18 cellular contexts compared by ENCODE assay signal in genomic region chr18:58102875-58103274, GRCh38. TPM values are rescaled to one million over a fixed set of nuclear protein-coding genes. Genes with fewer than 3 reads are reported as not detected.
DNase-seq lines count a peak whose midpoint lies in the region; ATAC-seq and TF ChIP-seq lines count a peak whose summit lies in the region.
"Had no signal": no experiment of that assay in that cellular context is flagged by ENCODE, and none has a peak within 500 bp of the region (broad histone marks: within the 10 kb centered on the region; RNA-seq: fewer than 3 reads in every experiment).

No MANE protein-coding gene starts in this region.

- H3K27me3 ChIP-seq in cardiac muscle cell, result no peaks in the 10 kb centered on the region
- H3K27me3 ChIP-seq in heart left ventricle, result no peaks in the 10 kb centered on the region
- H3K27me3 ChIP-seq in OCI-LY1 (ENCODE audit: insufficient read depth, low read length), result no peaks in the 10 kb centered on the region; the same call in 1 of the 2 replicates
- H3K27me3 ChIP-seq: BE2C had no signal

- H3K9me2 ChIP-seq in OCI-LY1 (ENCODE audit: low read depth, low read length), result no peaks in the 10 kb centered on the region

- no peak for TF ChIP-seq CTCF in cardiac muscle cell (IDR thresholded peaks at IDR 0.05; ENCODE audit: low read depth, low read length)
- no peak for TF ChIP-seq CTCF in heart left ventricle (IDR thresholded peaks at IDR 0.05)
- no peak for TF ChIP-seq CTCF in OCI-LY1 (IDR thresholded peaks at IDR 0.05; ENCODE audit: low read length)

- DNase-seq in cardiac muscle cell (ENCODE audit: low read depth in 1 of 2, low spot score in 1 of 2), result no peak
- no peak for DNase-seq in heart left ventricle
- no peak for DNase-seq in left colon
- peak; percentile 24 for DNase-seq in superior temporal gyrus (ENCODE audit: extremely low spot score)
- no peak for DNase-seq in pons (ENCODE audit: low spot score)
- no peak for DNase-seq in NCI-H2171 treated with DMSO at 0.1 percent for 48 hours (lab: John Stamatoyannopoulos, UW)
- DNase-seq in dedifferentiated amniotic fluid mesenchymal stem cell (ENCODE audit: extremely low spot score), result no peak
- DNase-seq: BE2C; Caco-2; CD4-positive, CD25-positive, alpha-beta regulatory T cell; EL; NCI-H1105 treated with DMSO at 0.1 percent for 48 hours; NCI-H510A treated with DMSO at 0.1 percent for 48 hours; SHP77 had no signal

- H3K4me3 ChIP-seq in cardiac muscle cell (no peak overlapping the region), heart left ventricle (no peak overlapping the region), OCI-LY1 (ENCODE audit: low read depth, low read length, poor library complexity, severe bottlenecking) (no peak overlapping the region)
- H3K4me3 ChIP-seq: GM12878, K562, SK-N-MC had no signal

- intact Hi-C loops in heart left ventricle (cut with DNase I) (no loop called here), left colon (cut with DNase I, micrococcal nuclease) (no loop called here)

- H3K9ac ChIP-seq in OCI-LY1 (ENCODE audit: low read length), result no peak overlapping the region

- H3K36me3 ChIP-seq in cardiac muscle cell, result no peaks in the 10 kb centered on the region
- H3K36me3 ChIP-seq in heart left ventricle, result no peaks in the 10 kb centered on the region
- no peaks in the 10 kb centered on the region for H3K36me3 ChIP-seq in OCI-LY1 (ENCODE audit: insufficient read depth, low read length)
- H3K36me3 ChIP-seq: BE2C had no signal

- H4K20me1 ChIP-seq in OCI-LY1 (ENCODE audit: insufficient read depth, low read length), result no peaks in the 10 kb centered on the region

- 36 to 52% (median 44%) methylated on average over 3 of the region's 3 CpGs for WGBS in heart left ventricle, 4 donors

- H3K4me1 ChIP-seq in cardiac muscle cell (ENCODE audit: low read depth) (peaks cover 25% of the 10 kb centered on the region), heart left ventricle (peaks cover 0 to 7% (median 0%) of the 10 kb centered on the region in 12 donors), OCI-LY1 (ENCODE audit: insufficient read depth, low read length, severe bottlenecking) (peaks cover 52% of the 10 kb centered on the region)
- H3K4me1 ChIP-seq: BE2C had no signal

- H3F3A ChIP-seq in OCI-LY1 (ENCODE audit: insufficient read depth, low read length), result no peaks in the 10 kb centered on the region

- H3K27ac ChIP-seq in cardiac muscle cell, result peak overlapping the region; percentile 52
- H3K27ac ChIP-seq in heart left ventricle, result no peak overlapping the region
- H3K27ac ChIP-seq in OCI-LY1 (ENCODE audit: low read depth, low read length, poor library complexity, severe bottlenecking), result peak overlapping the region; percentile 77
- H3K27ac ChIP-seq: SK-N-MC had no signal

- no peak overlapping the region for H2AFZ ChIP-seq in OCI-LY1 (ENCODE audit: low read length)

- H3K4me2 ChIP-seq in OCI-LY1 (ENCODE audit: low read length), result no peak overlapping the region

- H3K79me2 ChIP-seq in OCI-LY1 (ENCODE audit: insufficient read depth, low read length), result no peaks in the 10 kb centered on the region

- ATAC-seq in heart left ventricle (no peak), left colon (peak; percentile 36)
- ATAC-seq: K562 had no signal

- no peak for TF ChIP-seq POLR2A in heart left ventricle (IDR thresholded peaks at IDR 0.05)

- H3K9me3 ChIP-seq in cardiac muscle cell (ENCODE audit: low read depth), result no peaks in the 10 kb centered on the region
- no peaks in the 10 kb centered on the region for H3K9me3 ChIP-seq in heart left ventricle
- H3K9me3 ChIP-seq in OCI-LY1 (ENCODE audit: low read length), result no peaks in the 10 kb centered on the region
- H3K9me3 ChIP-seq: BE2C, Caco-2 had no signal

RNA-seq across cellular contexts. Expression of gene NEDD4L, which starts 58.8 kb away (rescaled TPM):
- 40.5 and 43.4 TPM in 2 replicates for total RNA-seq in cardiac muscle cell
- polyA plus RNA-seq in cardiac muscle cell, result 30.8 and 38.2 TPM in 2 replicates
- 10 to 100 TPM; 33.8 to 64.1 (median 54.9) TPM for total RNA-seq in heart left ventricle
- 10 to 100 TPM; 14.7 to 20.5 TPM for polyA plus RNA-seq in heart left ventricle
- 100 to 1,000 TPM; 176 to 332 TPM for total RNA-seq in left colon

Comparison
In these comparisons a context has a peak if more than half of its experiments do, and no peak if none do; other contexts are left out.
1. H3K27ac ChIP-seq: peak in cardiac muscle cell (single experiment) and OCI-LY1 (single experiment); none in heart left ventricle (0 of 12).